22 cellular contexts compared by ENCODE assay signal in genomic region chr19:7223429-7223828, GRCh38.
"Had no signal": no experiment of that assay in that cellular context is flagged by ENCODE, and none has a peak within 500 bp of the region (broad histone marks: within the 10 kb centered on the region; RNA-seq: fewer than 3 reads in every experiment).

No MANE protein-coding gene starts in this region.

- H3K36me3 ChIP-seq: brain microvascular endothelial cell, ovary, tibial nerve, vagina had no signal

- H3K27ac Mint-ChIP-seq: activated B cell treated with CpG ODN at 0.5 μM for 24 hours; activated naive CD4-positive, alpha-beta T cell treated with anti-CD3 and anti-CD28 coated beads, Interleukin-2, amount 10 ng/mL, durations not matched to agents 7 days and 5 days; activated naive CD8-positive, alpha-beta T cell treated with anti-CD3 and anti-CD28 coated beads, Interleukin-2, amount 50 U/mL, for 24 hours; naive thymus-derived CD8-positive, alpha-beta T cell had no signal

- ATAC-seq: activated naive CD8-positive, alpha-beta T cell treated with anti-CD3 and anti-CD28 coated beads, Interleukin-2, amount 50 U/mL, for 24 hours; naive thymus-derived CD8-positive, alpha-beta T cell had no signal

- H3K27ac ChIP-seq: brain microvascular endothelial cell, vagina had no signal

- FAIRE-seq: endometrium had no signal

- H3K4me3 Mint-ChIP-seq: activated B cell treated with CpG ODN at 0.5 μM for 24 hours; activated naive CD4-positive, alpha-beta T cell treated with anti-CD3 and anti-CD28 coated beads, Interleukin-2, amount 10 ng/mL, durations not matched to agents 7 days and 5 days; activated naive CD8-positive, alpha-beta T cell treated with anti-CD3 and anti-CD28 coated beads, Interleukin-2, amount 50 U/mL, for 24 hours; naive thymus-derived CD8-positive, alpha-beta T cell had no signal

- DNase-seq: activated B cell treated with CpG ODN at 0.5 μM for 24 hours; activated CD4-positive, alpha-beta T cell treated with anti-CD3 and anti-CD28 coated beads, Interleukin-2, amount 50 U/mL, for 1 hour; activated CD8-positive, alpha-beta memory T cell treated with anti-CD3 and anti-CD28 coated beads, Interleukin-2, amount 50 U/mL, for 48 hours; activated effector memory CD4-positive, alpha-beta T cell treated with Interleukin-2 at 50 U/mL for 16 hours; activated naive CD4-positive, alpha-beta T cell treated with anti-CD3 and anti-CD28 coated beads, Interleukin-2, amount 10 ng/mL, durations not matched to agents 7 days and 5 days; activated naive CD8-positive, alpha-beta T cell treated with anti-CD3 and anti-CD28 coated beads, Interleukin-2, amount 50 U/mL, for 24 hours; activated T-cell treated with anti-CD3 and anti-CD28 coated beads, Interleukin-2, amount 50 U/mL, for 48 hours; brain microvascular endothelial cell; kidney glomerular epithelial cell; left ventricle myocardium superior; mesendoderm; naive thymus-derived CD8-positive, alpha-beta T cell; stimulated activated CD4-positive, alpha-beta T cell treated with anti-CD3 and anti-CD28 coated beads, Interleukin-12 subunit alpha, Interleukin-12 subunit beta, amount 100 ng/mL, for 4 hours; stimulated activated CD4-positive, alpha-beta T cell treated with anti-CD3 and anti-CD28 coated beads, Interleukin-1b, Interleukin-23, amount 100 ng/mL, for 48 hours; stimulated activated naive CD4-positive, alpha-beta T cell treated with Interleukin-2 at 50 U/mL for 16 hours; T-helper 1 cell; T-helper 9 cell had no signal

- H3K4me3 ChIP-seq: ovary, tibial nerve had no signal

- H3K9me3 Mint-ChIP-seq: activated B cell treated with CpG ODN at 0.5 μM for 24 hours; activated naive CD4-positive, alpha-beta T cell treated with anti-CD3 and anti-CD28 coated beads, Interleukin-2, amount 10 ng/mL, durations not matched to agents 7 days and 5 days; activated naive CD8-positive, alpha-beta T cell treated with anti-CD3 and anti-CD28 coated beads, Interleukin-2, amount 50 U/mL, for 24 hours; naive thymus-derived CD8-positive, alpha-beta T cell had no signal

- H3K27me3 ChIP-seq: brain microvascular endothelial cell, heart right ventricle, ovary, tibial nerve, vagina had no signal

- H3K4me1 Mint-ChIP-seq: activated B cell treated with CpG ODN at 0.5 μM for 24 hours had no signal

- H3K9me3 ChIP-seq: heart right ventricle, ovary, tibial nerve, vagina had no signal

- H3K36me3 Mint-ChIP-seq: activated naive CD4-positive, alpha-beta T cell treated with anti-CD3 and anti-CD28 coated beads, Interleukin-2, amount 10 ng/mL, durations not matched to agents 7 days and 5 days; naive thymus-derived CD8-positive, alpha-beta T cell had no signal
